In the genomic region with DNA sequence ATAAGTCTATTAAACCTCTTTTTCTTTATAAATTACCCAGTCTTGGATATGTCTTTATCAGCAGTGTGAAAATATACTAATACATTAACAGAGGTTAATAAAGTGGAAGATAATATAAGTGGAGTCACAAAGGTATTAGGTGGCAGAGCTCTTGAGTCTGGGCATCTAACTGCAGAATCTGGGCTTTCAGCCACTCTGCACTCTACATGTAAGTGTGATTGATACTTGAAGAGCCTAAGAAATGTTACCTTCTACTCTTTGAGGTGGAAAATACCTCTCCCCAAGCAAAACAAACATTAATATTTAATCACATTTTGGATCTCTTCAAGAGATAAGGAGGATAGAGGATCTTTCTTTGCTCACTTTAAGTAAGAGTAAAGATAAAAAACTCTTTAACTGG, we compare ENCODE assay signal across 29 cellular contexts.
"Had no signal": no experiment of that assay in that cellular context is flagged by ENCODE, and none has a peak within 500 bp of the region (broad histone marks: within the 10 kb centered on the region; RNA-seq: fewer than 3 reads in every experiment).

No MANE protein-coding gene starts in this region.

- H2AFZ ChIP-seq: parathyroid adenoma had no signal

- ATAC-seq: esophagus mucosa; gastroesophageal sphincter; heart right ventricle; mucosa of descending colon; natural killer cell treated with Interleukin-12 subunit alpha and Interleukin-12 subunit beta and Interleukin-15 and Interleukin-18, amount 100 ng/mL, for 72 hours; sciatic nerve; stimulated activated naive CD8-positive, alpha-beta T cell treated with anti-CD3 and anti-CD28 coated beads, Interleukin-15, amount 100 ng/mL, for 72 hours had no signal

- H3K27me3 Mint-ChIP-seq: naive B cell; natural killer cell treated with Interleukin-12 subunit alpha and Interleukin-12 subunit beta and Interleukin-15 and Interleukin-18, amount 100 ng/mL, for 72 hours; progenitor cell of endocrine pancreas; stimulated activated naive CD8-positive, alpha-beta T cell treated with anti-CD3 and anti-CD28 coated beads, Interleukin-15, amount 100 ng/mL, for 72 hours had no signal

- H3K79me2 ChIP-seq: parathyroid adenoma had no signal

- DNase-seq: dorsolateral prefrontal cortex; effector CD4-positive, alpha-beta T cell; foreskin fibroblast; glutamatergic neuron; heart right ventricle; hippocampal formation; mesenchymal stem cell; mucosa of descending colon; naive B cell; stimulated activated CD4-positive, alpha-beta T cell treated with anti-CD3 and anti-CD28 coated beads, Interleukin-12 subunit alpha, Interleukin-12 subunit beta, amount 100 ng/mL, for 4 hours; stimulated activated CD4-positive, alpha-beta T cell treated with anti-CD3 and anti-CD28 coated beads, Interleukin-1b, Interleukin-23, amount 100 ng/mL, for 48 hours; stimulated activated CD4-positive, alpha-beta T cell treated with anti-CD3 and anti-CD28 coated beads, Interleukin-4, amount 100 ng/mL, for 1 hour; stimulated activated CD8-positive, alpha-beta memory T cell treated with anti-CD3 and anti-CD28 coated beads, Interleukin-4, amount 100 ng/mL, for 48 hours; stimulated activated naive CD4-positive, alpha-beta T cell; stimulated activated naive CD8-positive, alpha-beta T cell treated with anti-CD3 and anti-CD28 coated beads, Interleukin-15, amount 100 ng/mL, for 72 hours; thyroid gland had no signal

- H3K4me2 ChIP-seq: smooth muscle cell had no signal

- H3K9me3 ChIP-seq: gastroesophageal sphincter, heart right ventricle, mucosa of descending colon, right atrium auricular region, thyroid gland, vagina had no signal

- H3K9ac ChIP-seq: parathyroid adenoma had no signal

- H3K36me3 Mint-ChIP-seq: mesothelial cell of epicardium, naive B cell had no signal

- H3K4me3 ChIP-seq: gastroesophageal sphincter, heart right ventricle, mucosa of descending colon, right atrium auricular region, smooth muscle cell, thyroid gland, vagina had no signal

- H3K27ac ChIP-seq: epithelial cell of prostate, gastroesophageal sphincter, heart right ventricle, parathyroid adenoma, right atrium auricular region, thyroid gland, vagina had no signal

- H3K4me3 Mint-ChIP-seq: mesothelial cell of epicardium; naive B cell; natural killer cell treated with Interleukin-12 subunit alpha and Interleukin-12 subunit beta and Interleukin-15 and Interleukin-18, amount 100 ng/mL, for 72 hours; neural crest cell; stimulated activated naive CD8-positive, alpha-beta T cell treated with anti-CD3 and anti-CD28 coated beads, Interleukin-15, amount 100 ng/mL, for 72 hours had no signal

- H3K4me1 ChIP-seq: gastroesophageal sphincter, heart right ventricle, parathyroid adenoma, right atrium auricular region, thyroid gland, vagina had no signal

- H3K27ac Mint-ChIP-seq: mesothelial cell of epicardium; naive B cell; natural killer cell treated with Interleukin-12 subunit alpha and Interleukin-12 subunit beta and Interleukin-15 and Interleukin-18, amount 100 ng/mL, for 72 hours; progenitor cell of endocrine pancreas; stimulated activated naive CD8-positive, alpha-beta T cell treated with anti-CD3 and anti-CD28 coated beads, Interleukin-15, amount 100 ng/mL, for 72 hours had no signal

- H3K27me3 ChIP-seq: dorsolateral prefrontal cortex, gastroesophageal sphincter, heart right ventricle, right atrium auricular region, thyroid gland, vagina had no signal

- FAIRE-seq: islet of Langerhans had no signal

- H3K4me1 Mint-ChIP-seq: mesothelial cell of epicardium; naive B cell; neural crest cell; stimulated activated naive CD8-positive, alpha-beta T cell treated with anti-CD3 and anti-CD28 coated beads, Interleukin-15, amount 100 ng/mL, for 72 hours had no signal

- H3K36me3 ChIP-seq: gastroesophageal sphincter, heart right ventricle, right atrium auricular region, thyroid gland, vagina had no signal
